In the genomic region with DNA sequence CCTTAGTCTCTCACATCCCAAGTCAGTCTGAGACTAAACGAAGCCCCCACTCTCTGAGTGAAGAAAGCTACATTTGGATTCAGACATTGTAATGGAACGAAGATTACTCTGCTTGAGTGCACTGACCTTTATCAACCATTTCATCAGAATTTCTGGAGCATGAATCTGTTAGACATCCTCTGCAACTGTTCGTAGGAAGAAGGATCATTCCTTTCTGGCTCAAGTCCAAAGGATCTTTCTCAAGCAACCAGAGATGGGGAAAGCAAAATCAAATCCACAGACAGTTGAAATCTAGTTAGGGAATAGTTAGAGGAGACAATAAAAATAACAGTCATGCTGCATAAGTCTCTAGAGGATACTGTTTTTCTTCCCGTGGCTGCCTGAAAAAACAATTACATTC, we compare ENCODE assay signal across 1 cellular context.
TF ChIP-seq lines count a peak whose summit lies in the region.

No MANE protein-coding gene starts in this region.

TF ChIP-seq in IMR-90, 13 proteins besides CTCF, POLR2A, EP300 and RAD21 (continued from another document):
- TF ChIP-seq SMC3 (IDR thresholded peaks at IDR 0.05; ENCODE audit: low read depth, low read length): no peak
- no peak for TF ChIP-seq MXI1 (IDR thresholded peaks at IDR 0.05; ENCODE audit: borderline replicate concordance, low read depth, low read length)
